ENCODE assay signal across 1 cellular context in the genomic region with DNA sequence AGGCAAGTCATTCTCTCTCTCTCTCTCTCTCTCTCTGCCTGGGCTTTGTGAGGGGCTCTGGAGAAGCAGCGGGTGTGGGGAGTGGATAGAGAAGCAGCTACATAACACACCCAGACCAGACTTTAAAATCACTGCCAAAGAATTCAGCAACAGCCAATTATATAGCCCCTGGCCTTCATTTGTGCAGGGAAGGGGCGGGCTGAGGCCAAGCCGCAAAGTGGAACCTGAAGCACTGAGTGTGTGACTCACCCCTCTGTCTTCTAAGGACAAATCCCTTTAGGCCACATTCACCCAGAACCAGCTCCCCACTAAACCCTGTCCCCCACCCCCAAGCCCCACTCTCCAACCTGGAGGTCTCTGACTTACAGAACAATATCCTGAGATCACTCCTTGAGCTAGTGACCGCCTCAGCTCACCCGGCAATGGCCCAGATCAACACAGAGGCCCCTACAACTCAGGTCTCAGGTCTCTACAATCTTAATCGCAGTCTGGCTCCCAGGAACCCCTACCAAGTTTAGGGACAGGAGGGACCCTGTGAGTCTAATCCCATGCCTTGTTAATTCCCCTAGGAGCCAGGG.
TF ChIP-seq lines count a peak whose summit lies in the region.

No MANE protein-coding gene starts in this region.

TF ChIP-seq in GM23338, 12 proteins besides CTCF, POLR2A, EP300 and RAD21 (continued from another document):
- TF ChIP-seq, protein P1, sequence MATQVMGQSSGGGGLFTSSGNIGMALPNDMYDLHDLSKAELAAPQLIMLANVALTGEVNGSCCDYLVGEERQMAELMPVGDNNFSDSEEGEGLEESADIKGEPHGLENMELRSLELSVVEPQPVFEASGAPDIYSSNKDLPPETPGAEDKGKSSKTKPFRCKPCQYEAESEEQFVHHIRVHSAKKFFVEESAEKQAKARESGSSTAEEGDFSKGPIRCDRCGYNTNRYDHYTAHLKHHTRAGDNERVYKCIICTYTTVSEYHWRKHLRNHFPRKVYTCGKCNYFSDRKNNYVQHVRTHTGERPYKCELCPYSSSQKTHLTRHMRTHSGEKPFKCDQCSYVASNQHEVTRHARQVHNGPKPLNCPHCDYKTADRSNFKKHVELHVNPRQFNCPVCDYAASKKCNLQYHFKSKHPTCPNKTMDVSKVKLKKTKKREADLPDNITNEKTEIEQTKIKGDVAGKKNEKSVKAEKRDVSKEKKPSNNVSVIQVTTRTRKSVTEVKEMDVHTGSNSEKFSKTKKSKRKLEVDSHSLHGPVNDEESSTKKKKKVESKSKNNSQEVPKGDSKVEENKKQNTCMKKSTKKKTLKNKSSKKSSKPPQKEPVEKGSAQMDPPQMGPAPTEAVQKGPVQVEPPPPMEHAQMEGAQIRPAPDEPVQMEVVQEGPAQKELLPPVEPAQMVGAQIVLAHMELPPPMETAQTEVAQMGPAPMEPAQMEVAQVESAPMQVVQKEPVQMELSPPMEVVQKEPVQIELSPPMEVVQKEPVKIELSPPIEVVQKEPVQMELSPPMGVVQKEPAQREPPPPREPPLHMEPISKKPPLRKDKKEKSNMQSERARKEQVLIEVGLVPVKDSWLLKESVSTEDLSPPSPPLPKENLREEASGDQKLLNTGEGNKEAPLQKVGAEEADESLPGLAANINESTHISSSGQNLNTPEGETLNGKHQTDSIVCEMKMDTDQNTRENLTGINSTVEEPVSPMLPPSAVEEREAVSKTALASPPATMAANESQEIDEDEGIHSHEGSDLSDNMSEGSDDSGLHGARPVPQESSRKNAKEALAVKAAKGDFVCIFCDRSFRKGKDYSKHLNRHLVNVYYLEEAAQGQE (IDR thresholded peaks at IDR 0.05; ENCODE audit: unreplicated experiment): no peak
- no peak for TF ChIP-seq EZH2phosphoT487 (IDR thresholded peaks at IDR 0.05; ENCODE audit: unreplicated experiment)
- TF ChIP-seq EZH2 (IDR thresholded peaks at IDR 0.05; ENCODE audit: low read depth, unreplicated experiment): no peak
- TF ChIP-seq ZNF114 (CRISPR knock-in tag; IDR thresholded peaks at IDR 0.05): no peak
